28 cellular contexts compared by ENCODE assay signal in genomic region chr10:94268652-94269051, GRCh38.
"Had no signal": no experiment of that assay in that cellular context is flagged by ENCODE, and none has a peak within 500 bp of the region (broad histone marks: within the 10 kb centered on the region; RNA-seq: fewer than 3 reads in every experiment).

No MANE protein-coding gene starts in this region.

- H3K9me3 ChIP-seq: colonic mucosa had no signal

- H3K4me3 Mint-ChIP-seq: activated B cell treated with CpG ODN at 0.5 μM for 24 hours; activated CD8-positive, alpha-beta T cell treated with anti-CD3 and anti-CD28 coated beads for 36 hours; activated naive CD8-positive, alpha-beta T cell; activated T-cell treated with anti-CD3 and anti-CD28 coated beads, Interleukin-2, amount 50 U/mL, for 4 hours; activated T-helper 17 cell treated with anti-CD3 and anti-CD28 coated beads, Interleukin-2, amount 50 U/mL, for 72 hours; endodermal cell; T-helper 17 cell; T-helper 2 cell treated with Interferon-gamma antibody and Interleukin-4, amounts not matched to agents 5 μg/mL and 100 μg/mL, for 36 hours had no signal

- H3K4me1 Mint-ChIP-seq: activated B cell treated with CpG ODN at 0.5 μM for 24 hours; activated T-helper 17 cell treated with anti-CD3 and anti-CD28 coated beads, Interleukin-2, amount 50 U/mL, for 72 hours; T-helper 17 cell had no signal

- H3K36me3 ChIP-seq: cardiac muscle cell, colonic mucosa, WERI-Rb-1 had no signal

- H3K27ac Mint-ChIP-seq: activated B cell treated with CpG ODN at 0.5 μM for 24 hours; activated CD8-positive, alpha-beta T cell treated with anti-CD3 and anti-CD28 coated beads for 36 hours; activated naive CD8-positive, alpha-beta T cell; activated T-helper 17 cell treated with anti-CD3 and anti-CD28 coated beads, Interleukin-2, amount 50 U/mL, for 72 hours; endodermal cell; T-helper 17 cell; T-helper 2 cell treated with Interferon-gamma antibody and Interleukin-4, amounts not matched to agents 5 μg/mL and 100 μg/mL, for 36 hours had no signal

- H3K4me3 ChIP-seq: cardiac muscle cell, colonic mucosa had no signal

- H3K27me3 ChIP-seq: cardiac muscle cell, colonic mucosa had no signal

- H3K4me1 ChIP-seq: colonic mucosa had no signal

- DNase-seq: activated B cell treated with CpG ODN at 0.5 μM for 24 hours; activated CD4-positive, alpha-beta T cell treated with anti-CD3 and anti-CD28 coated beads for 48 hours; activated CD4-positive, alpha-beta T cell treated with anti-CD3 and anti-CD28 coated beads, Interleukin-2, amount 50 U/mL, for 1 hour; activated CD4-positive, alpha-beta T cell treated with anti-CD3 and anti-CD28 coated beads, Interleukin-2, amount 50 U/mL, for 48 hours; activated CD8-positive, alpha-beta memory T cell treated with anti-CD3 and anti-CD28 coated beads for 24 hours; activated CD8-positive, alpha-beta T cell treated with anti-CD3 and anti-CD28 coated beads for 36 hours; activated effector memory CD4-positive, alpha-beta T cell treated with Interleukin-2 at 50 U/mL for 16 hours; activated gamma-delta T cell treated with Interleukin-2 at 50 U/mL for 16 hours; activated naive CD4-positive, alpha-beta T cell treated with anti-CD3 and anti-CD28 coated beads, Interleukin-2, amount 50 U/mL, for 16 hours; activated naive CD4-positive, alpha-beta T cell treated with Interleukin-2 at 50 U/mL for 16 hours; activated T-cell treated with anti-CD3 and anti-CD28 coated beads, Interleukin-2, amount 50 U/mL, for 4 hours; amniotic stem cell; anterior cingulate cortex; central memory CD4-positive, alpha-beta T cell; cerebellar nuclear complex; colonic mucosa; effector CD8-positive, alpha-beta T cell; endodermal cell; foreskin fibroblast; head of caudate nucleus; T-helper 1 cell; T-helper 17 cell; T1000; WERI-Rb-1 had no signal
